Comparison of ENCODE assay signal across 4 cellular contexts in the genomic region with DNA sequence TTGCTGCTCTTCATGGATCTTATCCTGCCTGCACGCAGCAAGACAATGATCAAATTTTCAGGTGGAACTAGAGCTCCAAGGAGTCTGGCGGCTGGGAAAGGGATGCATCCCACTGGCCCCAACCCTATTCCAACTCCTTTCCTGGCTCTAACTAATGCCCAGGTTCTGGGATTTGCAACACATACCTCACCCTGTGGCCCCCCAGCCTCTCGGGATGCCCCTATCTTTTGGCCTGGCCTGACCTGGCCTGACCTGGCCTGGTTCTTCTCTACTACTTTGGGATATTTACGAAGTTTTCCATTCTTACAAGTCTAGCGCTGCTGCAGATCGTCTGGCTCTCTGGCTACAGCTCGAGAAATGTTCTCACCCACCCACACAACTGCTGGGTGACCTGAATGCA.
"Had no signal": no experiment of that assay in that cellular context is flagged by ENCODE, and none has a peak within 500 bp of the region (broad histone marks: within the 10 kb centered on the region; RNA-seq: fewer than 3 reads in every experiment).

No MANE protein-coding gene starts in this region.

- H3K4me3 Mint-ChIP-seq: GM23338, H9 had no signal

- H3K27ac Mint-ChIP-seq: GM23338, H9 had no signal

- ATAC-seq: GM23338 had no signal

- DNase-seq: H9, HCEC 1CT, IMR-90 had no signal
